20 cellular contexts compared by ENCODE assay signal in the genomic region with DNA sequence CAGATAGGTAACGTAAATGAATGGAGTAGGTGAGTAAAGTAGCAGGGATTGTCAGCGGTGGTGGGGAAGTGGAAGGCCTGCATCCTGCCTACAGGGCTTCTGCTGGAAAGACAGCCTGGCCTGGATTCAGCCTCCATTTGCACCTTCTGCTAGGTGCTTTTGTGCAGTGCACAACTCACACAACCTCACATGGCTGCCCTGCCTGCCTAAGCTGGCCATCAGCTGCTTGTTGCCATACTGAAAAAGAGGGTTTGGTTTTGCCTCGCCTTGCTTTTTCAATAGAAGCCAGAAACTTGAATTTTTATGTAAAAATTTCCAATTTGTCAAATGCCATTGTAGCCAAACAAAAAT. TPM values are rescaled to one million over a fixed set of nuclear protein-coding genes. Genes with fewer than 3 reads are reported as not detected.
A peak's percentile ranks its signal among the peaks of the same experiment; 100 is the strongest.
DNase-seq lines count a peak whose midpoint lies in the region; ATAC-seq, FAIRE-seq and TF ChIP-seq lines count a peak whose summit lies in the region.
"Had no signal": no experiment of that assay in that cellular context is flagged by ENCODE, and none has a peak within 500 bp of the region (broad histone marks: within the 10 kb centered on the region; RNA-seq: fewer than 3 reads in every experiment).

No MANE protein-coding gene starts in this region.

- H3K27ac ChIP-seq in SJSA1 (peak overlapping the region; percentile 84), kidney (ENCODE audit: low read depth in 2 of 2, low read length in 2 of 2) (no peak overlapping the region), subcutaneous abdominal adipose tissue (ENCODE audit: low read depth, low read length) (peak overlapping the region; percentile 30)

- H3K27me3 Mint-ChIP-seq in T-helper 1 cell treated with Interleukin-12 subunit alpha and Interleukin-12 subunit beta and Interleukin-4 antibody, amounts not matched to agents 30 μg/mL and 1 μg/mL, for 36 hours (ENCODE audit: low read depth): peaks cover 16% of the 10 kb centered on the region
- no peaks in the 10 kb centered on the region for H3K27me3 Mint-ChIP-seq in activated naive CD8-positive, alpha-beta T cell treated with anti-CD3 and anti-CD28 coated beads, Interleukin-2, amount 50 U/mL, for 24 hours

- DNase-seq in T-helper 1 cell (no peak), SJSA1 (ENCODE audit: low read depth in 1 of 2, low spot score in 2 of 2) (no peak), kidney (peak; percentile 32), Ammon's horn (ENCODE audit: low spot score) (no peak)
- no peak for DNase-seq in activated naive CD8-positive, alpha-beta T cell treated with anti-CD3 and anti-CD28 coated beads, Interleukin-2, amount 50 U/mL, for 24 hours
- DNase-seq: 8988T, NCI-H1417, NCI-H1930, NCI-H2171, NCI-H446 treated with DMSO at 0.1 percent for 48 hours, NCI-H748 treated with DMSO at 0.1 percent for 48 hours, Right ventricle myocardium superior had no signal

- H3K9me3 ChIP-seq in SJSA1 (replicated peaks): no peaks in the 10 kb centered on the region
- H3K9me3 ChIP-seq in kidney (ENCODE audit: control insufficient read depth in 1 of 2, low read length in 2 of 2): no peaks in the 10 kb centered on the region
- no peaks in the 10 kb centered on the region for H3K9me3 ChIP-seq in subcutaneous abdominal adipose tissue (ENCODE audit: control insufficient read depth in 5 of 5, low read length in 5 of 5)

- no peaks in the 10 kb centered on the region for H3K9me3 Mint-ChIP-seq in T-helper 1 cell treated with Interleukin-12 subunit alpha and Interleukin-12 subunit beta and Interleukin-4 antibody, amounts not matched to agents 30 μg/mL and 1 μg/mL, for 36 hours
- H3K9me3 Mint-ChIP-seq in activated naive CD8-positive, alpha-beta T cell treated with anti-CD3 and anti-CD28 coated beads, Interleukin-2, amount 50 U/mL, for 24 hours: no peaks in the 10 kb centered on the region

- H3K36me3 ChIP-seq in SJSA1 (no peaks in the 10 kb centered on the region), kidney (ENCODE audit: control insufficient read depth in 1 of 2, insufficient read depth in 2 of 2, low read length in 2 of 2) (no peaks in the 10 kb centered on the region), subcutaneous abdominal adipose tissue (ENCODE audit: control insufficient read depth in 5 of 5, insufficient read depth in 5 of 5, low read length in 5 of 5) (no peaks in the 10 kb centered on the region)

- H3K4me1 ChIP-seq in SJSA1 (replicated peaks) (peaks cover 79% of the 10 kb centered on the region), kidney (ENCODE audit: control insufficient read depth in 1 of 2, insufficient read depth in 1 of 2, low read depth in 1 of 2, low read length in 2 of 2) (peaks cover 0 to 3% of the 10 kb centered on the region in 2 donors), subcutaneous abdominal adipose tissue (ENCODE audit: control insufficient read depth in 5 of 5, insufficient read depth in 5 of 5, low read length in 5 of 5) (peaks cover 0 to 16% (median 7%) of the 10 kb centered on the region in 5 donors)

- H3K4me1 Mint-ChIP-seq in T-helper 1 cell treated with Interleukin-12 subunit alpha and Interleukin-12 subunit beta and Interleukin-4 antibody, amounts not matched to agents 30 μg/mL and 1 μg/mL, for 36 hours (ENCODE audit: low read depth): peaks cover 10% of the 10 kb centered on the region
- peaks cover 20% of the 10 kb centered on the region for H3K4me1 Mint-ChIP-seq in activated naive CD8-positive, alpha-beta T cell treated with anti-CD3 and anti-CD28 coated beads, Interleukin-2, amount 50 U/mL, for 24 hours

- no peak for FAIRE-seq in kidney (lab: Jason Lieb, UNC)
- FAIRE-seq: D721Med, H54 had no signal

- no peak for TF ChIP-seq CTCF in kidney (IDR thresholded peaks at IDR 0.05; ENCODE audit: borderline replicate concordance, extremely low read depth, insufficient read depth)

- no peaks in the 10 kb centered on the region for H3K27me3 ChIP-seq in SJSA1 (replicated peaks)
- no peaks in the 10 kb centered on the region for H3K27me3 ChIP-seq in subcutaneous abdominal adipose tissue (ENCODE audit: control insufficient read depth in 5 of 5, insufficient read depth in 4 of 5, low read length in 5 of 5)

- H3K36me3 Mint-ChIP-seq in T-helper 1 cell treated with Interleukin-12 subunit alpha and Interleukin-12 subunit beta and Interleukin-4 antibody, amounts not matched to agents 30 μg/mL and 1 μg/mL, for 36 hours (ENCODE audit: low read depth): peaks cover 2% of the 10 kb centered on the region
- no peaks in the 10 kb centered on the region for H3K36me3 Mint-ChIP-seq in activated naive CD8-positive, alpha-beta T cell treated with anti-CD3 and anti-CD28 coated beads, Interleukin-2, amount 50 U/mL, for 24 hours (ENCODE audit: low read depth)

- peak overlapping the region; percentile 74 for H3K4me3 Mint-ChIP-seq in T-helper 1 cell treated with Interleukin-12 subunit alpha and Interleukin-12 subunit beta and Interleukin-4 antibody, amounts not matched to agents 30 μg/mL and 1 μg/mL, for 36 hours
- no peak overlapping the region for H3K4me3 Mint-ChIP-seq in activated naive CD8-positive, alpha-beta T cell treated with anti-CD3 and anti-CD28 coated beads, Interleukin-2, amount 50 U/mL, for 24 hours

- ATAC-seq in activated naive CD8-positive, alpha-beta T cell treated with anti-CD3 and anti-CD28 coated beads, Interleukin-2, amount 50 U/mL, for 24 hours: no peak
- ATAC-seq in HG03469 (IDR thresholded peaks at IDR 0.05; ENCODE audit: unreplicated experiment): no peak
- ATAC-seq: Panc1, SK-N-SH treated with all-trans-retinoic acid at 6 μM for 48 hours had no signal

- H3K4me3 ChIP-seq in SJSA1: no peak overlapping the region
- H3K4me3 ChIP-seq in kidney (ENCODE audit: low read length in 2 of 2): no peak overlapping the region
- H3K4me3 ChIP-seq in subcutaneous abdominal adipose tissue (ENCODE audit: low read depth in 1 of 5, low read length in 5 of 5): no peak overlapping the region

- H3K27ac Mint-ChIP-seq in T-helper 1 cell treated with Interleukin-12 subunit alpha and Interleukin-12 subunit beta and Interleukin-4 antibody, amounts not matched to agents 30 μg/mL and 1 μg/mL, for 36 hours: no peak overlapping the region
- H3K27ac Mint-ChIP-seq in activated naive CD8-positive, alpha-beta T cell treated with anti-CD3 and anti-CD28 coated beads, Interleukin-2, amount 50 U/mL, for 24 hours: no peak overlapping the region

- intact Hi-C loops in kidney (cut with DNase I): no loop called here

- no peak overlapping the region for H3K9ac ChIP-seq in kidney (ENCODE audit: low read length in 2 of 2)
- H3K9ac ChIP-seq in subcutaneous abdominal adipose tissue (ENCODE audit: low read length in 5 of 5): no peak overlapping the region

RNA-seq across cellular contexts. Expression of gene SOST, which starts 36.3 kb away (rescaled TPM):
- total RNA-seq in SJSA1 (2014; rRNA removed; shearing (Covaris generic)): 0.37 TPM in 1 of 2 replicates, not detected in the other
- total RNA-seq in kidney: 0.09 TPM
- polyA plus RNA-seq in kidney (ENCODE audit: insufficient read depth, low read depth, low replicate concordance): 15.1 TPM
- total RNA-seq: LHCN-M2, Right ventricle myocardium superior had no signal

RNA-seq across cellular contexts. Expression of gene DUSP3, which starts 56.5 kb away (rescaled TPM):
- total RNA-seq in SJSA1 (2014; rRNA removed; shearing (Covaris generic)): 39.7 and 55.1 TPM in 2 replicates
- total RNA-seq in kidney: 102 TPM
- polyA plus RNA-seq in kidney (ENCODE audit: insufficient read depth, low read depth, low replicate concordance): 126 TPM

RNA-seq across cellular contexts. Expression of gene CFAP97D1, which starts 58.0 kb away (rescaled TPM):
- not detected in 2 replicates for total RNA-seq in SJSA1 (2014; rRNA removed; shearing (Covaris generic))
- not detected for total RNA-seq in kidney
- not detected for polyA plus RNA-seq in kidney (ENCODE audit: insufficient read depth, low read depth, low replicate concordance)
- total RNA-seq: Right ventricle myocardium superior had no signal

Comparison
In these comparisons a context has a peak if more than half of its experiments do, and no peak if none do; other contexts are left out.
1. H3K27ac ChIP-seq: peak in SJSA1 (single experiment) and subcutaneous abdominal adipose tissue (single experiment); none in kidney (0 of 2).